8 cellular contexts compared by ENCODE assay signal in genomic region chr2:87518056-87518455, GRCh38.
DNase-seq lines count a peak whose midpoint lies in the region; ATAC-seq and TF ChIP-seq lines count a peak whose summit lies in the region.
"Not testable (repeated sequence)": the region's sequence is repeated elsewhere in the genome, so short reads cannot be mapped to it uniquely, and the experiment has no call there.

No MANE protein-coding gene starts in this region.

- in situ Hi-C loops in transverse colon (cut with MboI; ENCODE audit: low pct_ligation_motif_present in 1 of 4, low pct_unique_long_range_greater_than_20kb in 1 of 4, low sequenced_read_pairs in 3 of 4) = not testable (repeated sequence)

- H3K27me3 Mint-ChIP-seq in IgD-negative memory B cell; activated CD8-positive, alpha-beta T cell treated with anti-CD3 and anti-CD28 coated beads for 36 hours; activated naive CD8-positive, alpha-beta T cell treated with anti-CD3 and anti-CD28 coated beads for 36 hours: not testable (repeated sequence)

- peak overlapping the region; percentile 43 to 97 (median 96) for H3K27ac Mint-ChIP-seq in IgD-negative memory B cell
- H3K27ac Mint-ChIP-seq in activated CD8-positive, alpha-beta T cell treated with anti-CD3 and anti-CD28 coated beads for 36 hours = peak overlapping the region; percentile 86
- H3K27ac Mint-ChIP-seq in activated naive CD8-positive, alpha-beta T cell treated with anti-CD3 and anti-CD28 coated beads for 36 hours = peak overlapping the region; percentile 74

- CTCF ChIA-PET in activated CD8-positive, alpha-beta T cell treated with anti-CD3 and anti-CD28 coated beads for 36 hours (lab: Charles Lee) = not testable (repeated sequence)

- H3K9me3 Mint-ChIP-seq in IgD-negative memory B cell; activated CD8-positive, alpha-beta T cell treated with anti-CD3 and anti-CD28 coated beads for 36 hours; activated naive CD8-positive, alpha-beta T cell treated with anti-CD3 and anti-CD28 coated beads for 36 hours: not testable (repeated sequence)

- DNase-seq in CD1c-positive myeloid dendritic cell (ENCODE audit: extremely low spot score) (peak; percentile 33), RPMI8226 (peak; percentile 2)
- not testable (repeated sequence) for DNase-seq in activated CD8-positive, alpha-beta T cell treated with anti-CD3 and anti-CD28 coated beads for 36 hours; activated naive CD8-positive, alpha-beta T cell treated with anti-CD3 and anti-CD28 coated beads for 36 hours; left colon; transverse colon

- peak overlapping the region in 2 of 4 donors; percentile 71 to 77 for H3K4me3 Mint-ChIP-seq in IgD-negative memory B cell
- H3K4me3 Mint-ChIP-seq in activated CD8-positive, alpha-beta T cell treated with anti-CD3 and anti-CD28 coated beads for 36 hours; activated naive CD8-positive, alpha-beta T cell treated with anti-CD3 and anti-CD28 coated beads for 36 hours: not testable (repeated sequence)

- not testable (repeated sequence) for H3K36me3 ChIP-seq in neutrophil, transverse colon

- ATAC-seq in activated CD8-positive, alpha-beta T cell treated with anti-CD3 and anti-CD28 coated beads for 36 hours = not testable (repeated sequence)
- ATAC-seq in left colon = peak; percentile 21

- intact Hi-C loops in activated CD8-positive, alpha-beta T cell treated with anti-CD3 and anti-CD28 coated beads for 36 hours (cut with micrococcal nuclease); left colon (cut with DNase I, micrococcal nuclease); transverse colon (cut with DNase I; ENCODE audit: low total_unique reads): not testable (repeated sequence)

- H3K27ac ChIP-seq in neutrophil = peak overlapping the region; percentile 68
- H3K27ac ChIP-seq in transverse colon = peak overlapping the region; percentile 16 to 61 (median 54)

- not testable (repeated sequence) for H3K36me3 Mint-ChIP-seq in IgD-negative memory B cell
- H3K36me3 Mint-ChIP-seq in activated CD8-positive, alpha-beta T cell treated with anti-CD3 and anti-CD28 coated beads for 36 hours (ENCODE audit: low read depth) = peaks cover 25% of the 10 kb centered on the region
- H3K36me3 Mint-ChIP-seq in activated naive CD8-positive, alpha-beta T cell treated with anti-CD3 and anti-CD28 coated beads for 36 hours = peaks cover 19% of the 10 kb centered on the region

- 68% methylated on average over 6 of the region's 6 CpGs; no CpG with 5 or more reads in 1 of the 2 donors for WGBS in transverse colon (ENCODE audit: low coverage in 1 of 2), 2 donors

- TF ChIP-seq CTCF in activated CD8-positive, alpha-beta T cell treated with anti-CD3 and anti-CD28 coated beads for 36 hours (IDR thresholded peaks at IDR 0.05); neutrophil (IDR thresholded peaks at IDR 0.05); transverse colon (IDR thresholded peaks at IDR 0.05): not testable (repeated sequence)

- POLR2A ChIA-PET in activated CD8-positive, alpha-beta T cell treated with anti-CD3 and anti-CD28 coated beads for 36 hours (lab: Charles Lee) = not testable (repeated sequence)

- TF ChIP-seq POLR2A in transverse colon (IDR thresholded peaks at IDR 0.05) = not testable (repeated sequence)

- peaks cover 26 to 29% (median 26%) of the 10 kb centered on the region in 3 donors for H3K4me1 Mint-ChIP-seq in IgD-negative memory B cell
- peaks cover 35% of the 10 kb centered on the region for H3K4me1 Mint-ChIP-seq in activated CD8-positive, alpha-beta T cell treated with anti-CD3 and anti-CD28 coated beads for 36 hours (ENCODE audit: low read depth)
- peaks cover 19% of the 10 kb centered on the region for H3K4me1 Mint-ChIP-seq in activated naive CD8-positive, alpha-beta T cell treated with anti-CD3 and anti-CD28 coated beads for 36 hours

- TF ChIP-seq EP300 in transverse colon (IDR thresholded peaks at IDR 0.05; ENCODE audit: low read depth) = not testable (repeated sequence)

- H3K27me3 ChIP-seq in neutrophil, transverse colon: not testable (repeated sequence)

- H3K9me3 ChIP-seq in neutrophil, transverse colon: not testable (repeated sequence)

- H3K4me1 ChIP-seq in neutrophil (ENCODE audit: control insufficient read depth in 1 of 2, insufficient read depth in 1 of 2, low read depth in 1 of 2, low read length in 1 of 2) = peaks cover 16 to 17% of the 10 kb centered on the region in 2 experiments
- not testable (repeated sequence) for H3K4me1 ChIP-seq in transverse colon

- not testable (repeated sequence) for H3K4me3 ChIP-seq in neutrophil (ENCODE audit: low read depth in 1 of 2, low read length in 1 of 2); transverse colon
